9 cellular contexts compared by ENCODE assay signal in genomic region chr10:78852856-78853255, GRCh38.
DNase-seq lines count a peak whose midpoint lies in the region; ATAC-seq and FAIRE-seq lines count a peak whose summit lies in the region.
"Had no signal": no experiment of that assay in that cellular context is flagged by ENCODE, and none has a peak within 500 bp of the region (broad histone marks: within the 10 kb centered on the region; RNA-seq: fewer than 3 reads in every experiment).

No MANE protein-coding gene starts in this region.

- no peaks in the 10 kb centered on the region for H3K9me3 ChIP-seq in small intestine (ENCODE audit: control insufficient read depth, low read depth)

- 45 to 61% (median 59%) methylated on average over 3 of the region's 3 CpGs for WGBS in small intestine, 3 donors

- no peaks in the 10 kb centered on the region for H3K27me3 Mint-ChIP-seq in activated T-cell treated with anti-CD3 and anti-CD28 coated beads, Interleukin-2, amount 50 U/mL, for 4 hours (ENCODE audit: low read depth)

- no peak for ATAC-seq in activated T-cell treated with anti-CD3 and anti-CD28 coated beads, Interleukin-2, amount 50 U/mL, for 4 hours
- ATAC-seq in esophagus mucosa (peak; percentile 63), GM21381 (IDR thresholded peaks at IDR 0.05; ENCODE audit: unreplicated experiment) (no peak), GM21717 (IDR thresholded peaks at IDR 0.05; ENCODE audit: unreplicated experiment) (no peak)

- H3K4me1 Mint-ChIP-seq in activated T-cell treated with anti-CD3 and anti-CD28 coated beads, Interleukin-2, amount 50 U/mL, for 4 hours (ENCODE audit: low read depth) = no peaks in the 10 kb centered on the region

- H3K4me3 ChIP-seq in small intestine (ENCODE audit: low read depth in 1 of 2, low read length in 2 of 2) = no peak overlapping the region

- peak; percentile 25 to 33 for DNase-seq in activated T-cell treated with anti-CD3 and anti-CD28 coated beads, Interleukin-2, amount 50 U/mL, for 48 hours
- DNase-seq in activated T-cell treated with anti-CD3 and anti-CD28 coated beads, Interleukin-2, amount 50 U/mL, for 4 hours = no peak
- DNase-seq in RPMI8226 (peak; percentile 4), small intestine (peak; percentile 52), NCI-H345 treated with DMSO at 0.1 percent for 48 hours (lab: John Stamatoyannopoulos, UW; ENCODE audit: unreplicated experiment) (no peak)

- H3K27me3 ChIP-seq in small intestine (ENCODE audit: control insufficient read depth in 2 of 2, insufficient read depth in 2 of 2, low read length in 2 of 2) = no peaks in the 10 kb centered on the region

- FAIRE-seq in small intestine (lab: Jason Lieb, UNC) = no peak

- H3K4me1 ChIP-seq in small intestine (ENCODE audit: control insufficient read depth in 2 of 2, insufficient read depth in 1 of 2, low read depth in 1 of 2, low read length in 1 of 2) = no peaks in the 10 kb centered on the region

- no peak overlapping the region for H3K27ac ChIP-seq in small intestine (ENCODE audit: low read depth in 1 of 2, low read length in 1 of 2)
- H3K27ac ChIP-seq: C4-2B had no signal

- no peaks in the 10 kb centered on the region for H3K36me3 ChIP-seq in small intestine (ENCODE audit: control insufficient read depth in 2 of 2, insufficient read depth in 2 of 2, low read length in 2 of 2)

- no peak overlapping the region for H3K4me3 Mint-ChIP-seq in activated T-cell treated with anti-CD3 and anti-CD28 coated beads, Interleukin-2, amount 50 U/mL, for 4 hours

- no peaks in the 10 kb centered on the region for H3K9me3 Mint-ChIP-seq in activated T-cell treated with anti-CD3 and anti-CD28 coated beads, Interleukin-2, amount 50 U/mL, for 4 hours

- no peaks in the 10 kb centered on the region for H3K36me3 Mint-ChIP-seq in activated T-cell treated with anti-CD3 and anti-CD28 coated beads, Interleukin-2, amount 50 U/mL, for 4 hours (ENCODE audit: insufficient read depth)

Comparison
In these comparisons a context has a peak if more than half of its experiments do, and no peak if none do; other contexts are left out.
1. DNase-seq: peak in activated T-cell treated with anti-CD3 and anti-CD28 coated beads, Interleukin-2, amount 50 U/mL, for 48 hours (2 of 2), RPMI8226 (single experiment) and small intestine (single experiment); none in activated T-cell treated with anti-CD3 and anti-CD28 coated beads, Interleukin-2, amount 50 U/mL, for 4 hours (single experiment) and NCI-H345 treated with DMSO at 0.1 percent for 48 hours (single experiment).